In the genomic region with DNA sequence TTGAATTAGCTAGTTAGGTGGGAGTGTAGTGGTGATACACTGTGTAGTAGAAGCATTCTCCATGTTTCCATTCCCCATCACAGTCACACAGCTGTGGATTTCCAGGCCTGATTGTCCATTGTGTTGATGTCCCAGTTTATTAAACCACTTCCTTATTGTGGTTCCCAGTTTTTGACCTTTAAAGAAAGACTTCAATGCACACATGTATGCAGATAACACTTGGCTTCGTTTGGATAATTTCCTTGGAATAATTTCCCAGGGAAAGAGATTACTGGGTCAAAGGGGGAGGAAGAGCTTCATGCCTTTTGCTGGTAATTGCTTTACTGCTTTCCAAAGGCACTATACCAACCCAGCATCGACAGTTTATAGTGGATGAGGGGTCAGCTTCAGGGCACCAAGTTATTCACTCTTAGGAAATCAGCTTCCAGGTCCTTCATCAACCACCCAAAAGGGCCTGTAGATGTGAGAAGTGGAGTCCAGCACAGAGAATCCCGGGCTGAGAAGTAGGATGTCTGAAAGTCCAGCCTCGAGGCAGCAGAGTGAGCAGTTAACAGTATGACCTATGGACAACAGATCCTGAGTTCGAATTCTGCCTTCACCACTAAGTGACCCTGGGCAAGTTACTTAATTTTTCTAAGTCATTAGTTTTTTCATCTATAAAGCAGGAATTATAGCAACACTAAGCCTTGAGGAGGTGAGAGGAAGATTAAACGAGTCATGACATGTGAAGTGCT, we compare ENCODE assay signal across 11 cellular contexts. TPM values are rescaled to one million over a fixed set of nuclear protein-coding genes. Genes with fewer than 3 reads are reported as not detected.
A peak's percentile ranks its signal among the peaks of the same experiment; 100 is the strongest.
DNase-seq lines count a peak whose midpoint lies in the region; ATAC-seq and TF ChIP-seq lines count a peak whose summit lies in the region.
"Had no signal": no experiment of that assay in that cellular context is flagged by ENCODE, and none has a peak within 500 bp of the region (broad histone marks: within the 10 kb centered on the region; RNA-seq: fewer than 3 reads in every experiment).

No MANE protein-coding gene starts in this region.

- no peak for TF ChIP-seq EP300 in transverse colon (IDR thresholded peaks at IDR 0.05; ENCODE audit: low read depth)

- no peak for ATAC-seq in GM19452 (IDR thresholded peaks at IDR 0.05; ENCODE audit: unreplicated experiment)

- H2AK5ac ChIP-seq in mesenchymal stem cell (ENCODE audit: low read length, severe bottlenecking): peak overlapping the region; percentile 27

- POLR2A ChIA-PET in activated CD4-positive, alpha-beta T cell treated with anti-CD3 and anti-CD28 coated beads, Interleukin-2, amount 10 ng/mL, durations not matched to agents 7 days and 5 days (lab: Charles Lee): interaction anchor here (0.6 to 2.2 kb wide), 9 partner anchors 15 to 173 kb away, joined by 3 to 9 read pairs (median 3); a partner anchor contains a TSS

- peak overlapping the region; percentile 58 for H3K9ac ChIP-seq in mesenchymal stem cell (ENCODE audit: low read length)

- H3K14ac ChIP-seq in mesenchymal stem cell (ENCODE audit: low read length in 2 of 2): no peak overlapping the region

- H3K23ac ChIP-seq in mesenchymal stem cell (ENCODE audit: low read length in 2 of 2): no peak overlapping the region

- no peak overlapping the region for H3K4me3 Mint-ChIP-seq in activated CD4-positive, alpha-beta T cell treated with anti-CD3 and anti-CD28 coated beads, Interleukin-2, amount 10 ng/mL, durations not matched to agents 7 days and 5 days

- H3K9me3 ChIP-seq in breast epithelium: no peaks in the 10 kb centered on the region
- no peaks in the 10 kb centered on the region for H3K9me3 ChIP-seq in mesenchymal stem cell (ENCODE audit: control insufficient read depth, low read length)
- no peaks in the 10 kb centered on the region for H3K9me3 ChIP-seq in transverse colon
- H3K9me3 ChIP-seq: neutrophil, thoracic aorta had no signal

- H3K27me3 ChIP-seq in breast epithelium (no peaks in the 10 kb centered on the region), mesenchymal stem cell (ENCODE audit: control insufficient read depth in 1 of 2, insufficient read depth in 1 of 2, low read length in 2 of 2) (no peaks in the 10 kb centered on the region), transverse colon (no peaks in the 10 kb centered on the region)
- H3K27me3 ChIP-seq: cardiac muscle cell had no signal

- no peaks in the 10 kb centered on the region for H3K9me3 Mint-ChIP-seq in activated CD4-positive, alpha-beta T cell treated with anti-CD3 and anti-CD28 coated beads, Interleukin-2, amount 10 ng/mL, durations not matched to agents 7 days and 5 days

- no peak overlapping the region for H2BK15ac ChIP-seq in mesenchymal stem cell (ENCODE audit: low read depth, poor library complexity, severe bottlenecking)

- peak overlapping the region in 1 of 2 experiments; percentile 43 for H3K4ac ChIP-seq in mesenchymal stem cell (ENCODE audit: low read depth in 1 of 2, low read length in 2 of 2)

- TF ChIP-seq CTCF in breast epithelium (IDR thresholded peaks at IDR 0.05) (no peak), transverse colon (IDR thresholded peaks at IDR 0.05) (no peak)

- H2BK5ac ChIP-seq in mesenchymal stem cell (ENCODE audit: low read depth, low read length, poor library complexity, severe bottlenecking): no peak overlapping the region

- intact Hi-C loops in breast epithelium (cut with DNase I; ENCODE audit: low total_unique reads): no loop called here
- intact Hi-C loops in transverse colon (cut with DNase I; ENCODE audit: low total_unique reads): loop anchor here (2.0 to 5.0 kb wide), 2 partner anchors 90 to 132 kb away; a partner anchor contains a TSS

- H3K27ac Mint-ChIP-seq in activated CD4-positive, alpha-beta T cell treated with anti-CD3 and anti-CD28 coated beads, Interleukin-2, amount 10 ng/mL, durations not matched to agents 7 days and 5 days: peak overlapping the region; percentile 90

- peaks cover 2% of the 10 kb centered on the region for H3K27me3 Mint-ChIP-seq in activated CD4-positive, alpha-beta T cell treated with anti-CD3 and anti-CD28 coated beads, Interleukin-2, amount 10 ng/mL, durations not matched to agents 7 days and 5 days

- DNase-seq in activated CD4-positive, alpha-beta T cell treated with anti-CD3 and anti-CD28 coated beads, Interleukin-2, amount 10 ng/mL, durations not matched to agents 7 days and 5 days: no peak
- no peak for DNase-seq in activated CD4-positive, alpha-beta T cell treated with anti-CD3 and anti-CD28 coated beads, Interleukin-2, amount 50 U/mL, for 48 hours
- peak in 1 of 2 donors; percentile 25 for DNase-seq in breast epithelium (ENCODE audit: low spot score in 2 of 2)
- DNase-seq in mesenchymal stem cell: no peak
- DNase-seq in transverse colon: no peak
- DNase-seq in NCI-H345 treated with DMSO at 0.1 percent for 48 hours (lab: John Stamatoyannopoulos, UW; ENCODE audit: unreplicated experiment): no peak
- no peak for DNase-seq in globus pallidus (ENCODE audit: low spot score)

- H3K4me2 ChIP-seq in mesenchymal stem cell (ENCODE audit: low read length, poor library complexity, severe bottlenecking): no peak overlapping the region

- H2AFZ ChIP-seq in mesenchymal stem cell (ENCODE audit: low read depth, low read length): no peak overlapping the region

- CTCF ChIA-PET in activated CD4-positive, alpha-beta T cell treated with anti-CD3 and anti-CD28 coated beads, Interleukin-2, amount 10 ng/mL, durations not matched to agents 7 days and 5 days (lab: Charles Lee): interaction anchor here (0.5 to 21.2 kb wide), 49 partner anchors 8 to 211 kb away, joined by 3 to 317 read pairs (median 6); a partner anchor contains a TSS

- H3K36me3 Mint-ChIP-seq in activated CD4-positive, alpha-beta T cell treated with anti-CD3 and anti-CD28 coated beads, Interleukin-2, amount 10 ng/mL, durations not matched to agents 7 days and 5 days (ENCODE audit: low read depth): peaks cover 8% of the 10 kb centered on the region

- no peak overlapping the region for H4K8ac ChIP-seq in mesenchymal stem cell (ENCODE audit: low read length)

- H3K36me3 ChIP-seq in breast epithelium (no peaks in the 10 kb centered on the region), mesenchymal stem cell (ENCODE audit: control insufficient read depth in 1 of 2, insufficient read depth in 2 of 2, low read depth in 1 of 2, low read length in 2 of 2) (no peaks in the 10 kb centered on the region), transverse colon (no peaks in the 10 kb centered on the region)
- H3K36me3 ChIP-seq: cardiac muscle cell, neutrophil, thoracic aorta had no signal

- peaks cover 97% of the 10 kb centered on the region for H3K4me1 Mint-ChIP-seq in activated CD4-positive, alpha-beta T cell treated with anti-CD3 and anti-CD28 coated beads, Interleukin-2, amount 10 ng/mL, durations not matched to agents 7 days and 5 days

- TF ChIP-seq POLR2A in breast epithelium (IDR thresholded peaks at IDR 0.05): no peak
- no peak for TF ChIP-seq POLR2A in transverse colon (IDR thresholded peaks at IDR 0.05)

- in situ Hi-C loops in transverse colon (cut with MboI; ENCODE audit: low pct_ligation_motif_present in 1 of 4, low pct_unique_long_range_greater_than_20kb in 1 of 4, low sequenced_read_pairs in 3 of 4): loop anchor here (5.0 to 25.0 kb wide), 4 partner anchors 90 to 168 kb away; a partner anchor contains a TSS

- H4K91ac ChIP-seq in mesenchymal stem cell (ENCODE audit: low read length): no peak overlapping the region

- peaks cover 12 to 32% of the 10 kb centered on the region in 2 donors for H3K4me1 ChIP-seq in breast epithelium
- peaks cover 17% of the 10 kb centered on the region for H3K4me1 ChIP-seq in mesenchymal stem cell (ENCODE audit: control insufficient read depth, insufficient read depth, low read depth, low read length)
- peaks cover 16 to 40% (median 25%) of the 10 kb centered on the region in 4 donors for H3K4me1 ChIP-seq in transverse colon

- no peaks in the 10 kb centered on the region for H3K79me1 ChIP-seq in mesenchymal stem cell (replicated peaks; ENCODE audit: low read length, poor library complexity, severe bottlenecking)

- no peak overlapping the region for H2BK120ac ChIP-seq in mesenchymal stem cell (ENCODE audit: low read depth, low read length)

- H3K4me3 ChIP-seq in breast epithelium (peak overlapping the region in 1 of 3 donors; percentile 39), mesenchymal stem cell (ENCODE audit: insufficient read depth in 1 of 2, low read depth in 1 of 2, low read length in 2 of 2) (no peak overlapping the region), transverse colon (no peak overlapping the region)
- H3K4me3 ChIP-seq: cardiac muscle cell, thoracic aorta had no signal

- H3K27ac ChIP-seq in breast epithelium (peak overlapping the region; percentile 96 to 100), mesenchymal stem cell (ENCODE audit: low read length, poor library complexity, severe bottlenecking) (peak overlapping the region; percentile 6), transverse colon (peak overlapping the region; percentile 65 to 75 (median 70))
- H3K27ac ChIP-seq: cardiac muscle cell, neutrophil, thoracic aorta had no signal

- peak overlapping the region in 1 of 2 experiments; percentile 57 for H2BK12ac ChIP-seq in mesenchymal stem cell (ENCODE audit: low read length in 2 of 2)

- peak overlapping the region in 1 of 2 experiments; percentile 48 for H3K18ac ChIP-seq in mesenchymal stem cell (ENCODE audit: low read depth in 1 of 2, low read length in 2 of 2)

- 73% methylated on average over 3 of the region's 6 CpGs for WGBS in mesenchymal stem cell
- 18 to 26% methylated on average over 3 to 6 of the region's 6 CpGs for WGBS in transverse colon (ENCODE audit: low coverage in 1 of 2), 2 donors

RNA-seq across cellular contexts. Expression of a gene that starts 31.3 kb away (rescaled TPM):
- total RNA-seq in activated CD4-positive, alpha-beta T cell treated with anti-CD3 and anti-CD28 coated beads, Interleukin-2, amount 10 ng/mL, durations not matched to agents 7 days and 5 days: 1 to 10 TPM; 3.5 to 3.7 TPM
- total RNA-seq in breast epithelium (10 to 100 TPM in 2 of 3 donors, not detected in 1; 30.5 to 52.2 TPM), transverse colon (1 to 10 TPM in 3 of 4 donors, not detected in 1; 1.2 to 4.2 (median 2.5) TPM)
- polyA plus RNA-seq in mesenchymal stem cell (2013, experiment 1 of 2): not detected
- polyA plus RNA-seq in mesenchymal stem cell (2013, experiment 2 of 2): 0.12 TPM
- total RNA-seq: cardiac muscle cell had no signal
- polyA plus RNA-seq: cardiac muscle cell had no signal

RNA-seq across cellular contexts. Expression of a gene that starts 32.6 kb away (rescaled TPM):
- 100 to 1,000 TPM; 281 to 323 TPM for total RNA-seq in activated CD4-positive, alpha-beta T cell treated with anti-CD3 and anti-CD28 coated beads, Interleukin-2, amount 10 ng/mL, durations not matched to agents 7 days and 5 days
- total RNA-seq in breast epithelium (1 to 10 TPM in 1 of 3 donors, under 1 TPM in 2; 0.16 to 1.0 (median 0.33) TPM), transverse colon (1 to 10 TPM in 2 of 4 donors, under 1 TPM in 1, not detected in 1; 0.14 to 5.4 (median 4.9) TPM)
- 0.08 TPM for polyA plus RNA-seq in mesenchymal stem cell (2013, experiment 1 of 2)
- 0.14 TPM for polyA plus RNA-seq in mesenchymal stem cell (2013, experiment 2 of 2)
- total RNA-seq: cardiac muscle cell, thoracic aorta had no signal
- polyA plus RNA-seq: cardiac muscle cell had no signal

Comparison
In these comparisons a context has a peak if more than half of its experiments do, and no peak if none do; other contexts are left out.
1. H3K27ac ChIP-seq: peak in every context shown above with its lines; median percentile 98 in breast epithelium; 70 in transverse colon; 6 in mesenchymal stem cell.
2. RNA of a gene that starts 32.6 kb away (total RNA-seq): 281 to 323 TPM in activated CD4-positive, alpha-beta T cell treated with anti-CD3 and anti-CD28 coated beads, Interleukin-2, amount 10 ng/mL, durations not matched to agents 7 days and 5 days; 0.14 to 5.4 TPM in transverse colon and 0.16 to 1.0 TPM in breast epithelium; every median in the first group is over 10 times any median in the second.